ENCODE assay signal across 9 cellular contexts in genomic region chr2:222796413-222797103, GRCh38.
DNase-seq lines count a peak whose midpoint lies in the region; ATAC-seq and TF ChIP-seq lines count a peak whose summit lies in the region.
"Had no signal": no experiment of that assay in that cellular context is flagged by ENCODE, and none has a peak within 500 bp of the region (broad histone marks: within the 10 kb centered on the region; RNA-seq: fewer than 3 reads in every experiment).

No MANE protein-coding gene starts in this region.

- H2BK120ac ChIP-seq in neuronal stem cell (ENCODE audit: low read depth, low read length), result no peak overlapping the region

- H3K27me3 ChIP-seq in colonic mucosa, result no peaks in the 10 kb centered on the region
- H3K27me3 ChIP-seq in neuronal stem cell (ENCODE audit: control insufficient read depth in 3 of 3, insufficient read depth in 3 of 3, low read depth in 1 of 3, low read length in 3 of 3), result no peaks in the 10 kb centered on the region
- H3K27me3 ChIP-seq: testis had no signal

- peak overlapping the region in 6 of 7 donors; percentile 62 to 97 (median 77) for H3K27ac Mint-ChIP-seq in CD14-positive monocyte

- no peak overlapping the region for H3K4me3 ChIP-seq in colonic mucosa
- no peak overlapping the region for H3K4me3 ChIP-seq in neuronal stem cell (ENCODE audit: low read length in 2 of 2)
- H3K4me3 ChIP-seq: testis had no signal

- H3K27me3 Mint-ChIP-seq in CD14-positive monocyte (ENCODE audit: low read depth in 3 of 3), result peaks cover 0 to 1% (median 0%) of the 10 kb centered on the region in 3 donors

- intact Hi-C loops in CD14-positive monocyte (cut with micrococcal nuclease) (loop anchor here (5.0 to 10.0 kb wide), 5 partner anchors 62 to 118 kb away; partner anchors contain the start of gene ACSL3 (in 1 of the 2)), colonic mucosa (cut with DNase I) (loop anchor here (5.0 to 10.0 kb wide), 2 partner anchors 66 to 108 kb away; partner anchors contain the start of gene ACSL3), sciatic nerve (cut with DNase I) (no loop called here)

- no peaks in the 10 kb centered on the region for H3K36me3 Mint-ChIP-seq in CD14-positive monocyte

- H4K91ac ChIP-seq in neuronal stem cell (ENCODE audit: low read depth, low read length, poor library complexity), result no peak overlapping the region

- peak overlapping the region; percentile 74 for H3K27ac ChIP-seq in colonic mucosa
- no peak overlapping the region for H3K27ac ChIP-seq in neuronal stem cell (replicated peaks; ENCODE audit: low read length)
- H3K27ac ChIP-seq: testis had no signal

- H3K9me3 ChIP-seq in colonic mucosa (no peaks in the 10 kb centered on the region), neuronal stem cell (replicated peaks in 1 of 2; ENCODE audit: control insufficient read depth in 2 of 2, insufficient read depth in 1 of 2, low read depth in 1 of 2, low read length in 2 of 2) (no peaks in the 10 kb centered on the region)
- H3K9me3 ChIP-seq: testis had no signal

- H3K4me1 Mint-ChIP-seq in CD14-positive monocyte, result peaks cover 34% of the 10 kb centered on the region

- peaks cover 0 to 3% (median 0%) of the 10 kb centered on the region in 7 donors for H3K9me3 Mint-ChIP-seq in CD14-positive monocyte

- H2BK15ac ChIP-seq in neuronal stem cell (ENCODE audit: low read length), result no peak overlapping the region

- no peak overlapping the region for H2AK5ac ChIP-seq in neuronal stem cell (ENCODE audit: low read depth, low read length)

- H3K79me1 ChIP-seq in neuronal stem cell (ENCODE audit: low read depth, low read length), result no peaks in the 10 kb centered on the region

- no peak overlapping the region for H2AFZ ChIP-seq in neuronal stem cell (ENCODE audit: low read length)

- H2BK12ac ChIP-seq in neuronal stem cell (ENCODE audit: low read length), result no peak overlapping the region

- WGBS in neuronal stem cell (ENCODE audit: extremely low coverage in 2 of 2, insufficient read length in 2 of 2, insufficient replicate concordance in 1 of 2), 2 donors, result no CpG with 5 or more reads among the region's 5 CpGs

- no peak overlapping the region for H2BK5ac ChIP-seq in neuronal stem cell (ENCODE audit: low read length)

- no peak for ATAC-seq in sciatic nerve
- ATAC-seq in HG03460 (IDR thresholded peaks at IDR 0.05; ENCODE audit: unreplicated experiment), result no peak

- peaks cover 12% of the 10 kb centered on the region for H3K4me1 ChIP-seq in colonic mucosa
- peaks cover 9 to 26% of the 10 kb centered on the region in 2 donors for H3K4me1 ChIP-seq in neuronal stem cell (ENCODE audit: control insufficient read depth in 2 of 2, insufficient read depth in 1 of 2, low read depth in 1 of 2, low read length in 2 of 2)

- no peak overlapping the region for H3K23ac ChIP-seq in neuronal stem cell (ENCODE audit: low read depth, low read length, poor library complexity)

- no peak overlapping the region for H4K8ac ChIP-seq in neuronal stem cell (ENCODE audit: low read depth, low read length)

- DNase-seq in CD14-positive monocyte (ENCODE audit: low spot score) (no peak), NCI-H146 treated with DMSO at 0.1 percent for 48 hours (lab: John Stamatoyannopoulos, UW; ENCODE audit: unreplicated experiment) (peak; percentile 43), colonic mucosa (peak; percentile 68), midbrain (lab: John Stamatoyannopoulos, UW) (peak; percentile 22), sciatic nerve (ENCODE audit: low spot score) (no peak), AG20443 (ENCODE audit: low spot score) (no peak), neuronal stem cell (ENCODE audit: low spot score) (no peak)
- DNase-seq: testis had no signal

- TF ChIP-seq CTCF in CD14-positive monocyte (IDR thresholded peaks at IDR 0.05) (no peak), colonic mucosa (IDR thresholded peaks at IDR 0.05) (no peak)

- no peak overlapping the region for H3K4me2 ChIP-seq in neuronal stem cell (ENCODE audit: insufficient read depth, low read length, poor library complexity, severe bottlenecking)

- H3K14ac ChIP-seq in neuronal stem cell (ENCODE audit: low read length), result no peak overlapping the region

- H3K36me3 ChIP-seq in colonic mucosa (no peaks in the 10 kb centered on the region), neuronal stem cell (replicated peaks in 1 of 2; ENCODE audit: control insufficient read depth in 2 of 2, insufficient read depth in 2 of 2, low read length in 2 of 2) (no peaks in the 10 kb centered on the region)

- H3K9ac ChIP-seq in colonic mucosa (ENCODE audit: low read depth in 2 of 2, low read length in 2 of 2), result peak overlapping the region in 1 of 2 donors; percentile 30
- H3K9ac ChIP-seq in neuronal stem cell (ENCODE audit: low read depth, low read length, poor library complexity), result no peak overlapping the region

- H3K4ac ChIP-seq in neuronal stem cell (ENCODE audit: low read length), result no peak overlapping the region

- H3K4me3 Mint-ChIP-seq in CD14-positive monocyte, result no peak overlapping the region

- no peak overlapping the region for H3K18ac ChIP-seq in neuronal stem cell (ENCODE audit: low read length)

Comparison
In these comparisons a context has a peak if more than half of its experiments do, and no peak if none do; other contexts are left out.
1. DNase-seq: peak in NCI-H146 treated with DMSO at 0.1 percent for 48 hours (single experiment), colonic mucosa (single experiment) and midbrain (single experiment); none in CD14-positive monocyte (single experiment), sciatic nerve (single experiment), AG20443 (single experiment) and neuronal stem cell (single experiment).